ENCODE assay signal across 1 cellular context in the genomic region with DNA sequence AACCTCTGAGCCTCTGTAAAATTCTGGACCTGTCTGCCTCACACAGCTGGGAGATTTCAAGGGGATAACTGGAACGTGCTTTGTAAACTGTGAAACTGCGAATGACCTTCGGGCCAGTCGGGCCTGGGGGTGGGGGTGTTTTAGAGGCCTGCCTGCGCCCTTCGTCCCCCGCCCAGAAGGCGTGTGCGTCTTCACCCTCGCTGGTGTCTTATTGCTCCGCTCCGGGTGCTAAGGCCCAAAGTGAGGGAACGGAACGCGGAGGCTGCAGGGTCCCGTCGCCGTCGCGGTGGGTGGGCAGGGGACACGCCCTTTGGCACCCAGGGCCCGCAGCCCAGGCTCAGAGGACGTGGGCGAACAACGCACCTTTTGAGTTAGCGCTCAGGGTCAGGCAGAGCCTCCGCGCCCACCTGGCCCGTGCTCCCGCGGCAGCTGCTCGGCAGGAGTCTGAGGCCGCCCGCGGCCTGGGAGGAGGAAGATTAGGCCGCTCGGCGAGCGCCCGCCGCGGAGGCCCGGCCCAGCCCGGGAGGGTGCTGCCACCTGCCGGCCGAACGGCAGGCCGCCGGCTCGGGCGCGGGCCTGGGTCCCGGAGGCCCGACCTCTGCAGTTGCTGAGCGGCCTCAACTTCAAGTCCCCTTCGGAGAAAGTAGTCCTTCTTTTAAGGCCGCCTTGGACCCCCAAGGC.
TF ChIP-seq lines count a peak whose summit lies in the region.

No MANE protein-coding gene starts in this region.

TF ChIP-seq in GM23338, 12 proteins besides CTCF, POLR2A, EP300 and RAD21 (continued from another document):
- TF ChIP-seq, protein P1, sequence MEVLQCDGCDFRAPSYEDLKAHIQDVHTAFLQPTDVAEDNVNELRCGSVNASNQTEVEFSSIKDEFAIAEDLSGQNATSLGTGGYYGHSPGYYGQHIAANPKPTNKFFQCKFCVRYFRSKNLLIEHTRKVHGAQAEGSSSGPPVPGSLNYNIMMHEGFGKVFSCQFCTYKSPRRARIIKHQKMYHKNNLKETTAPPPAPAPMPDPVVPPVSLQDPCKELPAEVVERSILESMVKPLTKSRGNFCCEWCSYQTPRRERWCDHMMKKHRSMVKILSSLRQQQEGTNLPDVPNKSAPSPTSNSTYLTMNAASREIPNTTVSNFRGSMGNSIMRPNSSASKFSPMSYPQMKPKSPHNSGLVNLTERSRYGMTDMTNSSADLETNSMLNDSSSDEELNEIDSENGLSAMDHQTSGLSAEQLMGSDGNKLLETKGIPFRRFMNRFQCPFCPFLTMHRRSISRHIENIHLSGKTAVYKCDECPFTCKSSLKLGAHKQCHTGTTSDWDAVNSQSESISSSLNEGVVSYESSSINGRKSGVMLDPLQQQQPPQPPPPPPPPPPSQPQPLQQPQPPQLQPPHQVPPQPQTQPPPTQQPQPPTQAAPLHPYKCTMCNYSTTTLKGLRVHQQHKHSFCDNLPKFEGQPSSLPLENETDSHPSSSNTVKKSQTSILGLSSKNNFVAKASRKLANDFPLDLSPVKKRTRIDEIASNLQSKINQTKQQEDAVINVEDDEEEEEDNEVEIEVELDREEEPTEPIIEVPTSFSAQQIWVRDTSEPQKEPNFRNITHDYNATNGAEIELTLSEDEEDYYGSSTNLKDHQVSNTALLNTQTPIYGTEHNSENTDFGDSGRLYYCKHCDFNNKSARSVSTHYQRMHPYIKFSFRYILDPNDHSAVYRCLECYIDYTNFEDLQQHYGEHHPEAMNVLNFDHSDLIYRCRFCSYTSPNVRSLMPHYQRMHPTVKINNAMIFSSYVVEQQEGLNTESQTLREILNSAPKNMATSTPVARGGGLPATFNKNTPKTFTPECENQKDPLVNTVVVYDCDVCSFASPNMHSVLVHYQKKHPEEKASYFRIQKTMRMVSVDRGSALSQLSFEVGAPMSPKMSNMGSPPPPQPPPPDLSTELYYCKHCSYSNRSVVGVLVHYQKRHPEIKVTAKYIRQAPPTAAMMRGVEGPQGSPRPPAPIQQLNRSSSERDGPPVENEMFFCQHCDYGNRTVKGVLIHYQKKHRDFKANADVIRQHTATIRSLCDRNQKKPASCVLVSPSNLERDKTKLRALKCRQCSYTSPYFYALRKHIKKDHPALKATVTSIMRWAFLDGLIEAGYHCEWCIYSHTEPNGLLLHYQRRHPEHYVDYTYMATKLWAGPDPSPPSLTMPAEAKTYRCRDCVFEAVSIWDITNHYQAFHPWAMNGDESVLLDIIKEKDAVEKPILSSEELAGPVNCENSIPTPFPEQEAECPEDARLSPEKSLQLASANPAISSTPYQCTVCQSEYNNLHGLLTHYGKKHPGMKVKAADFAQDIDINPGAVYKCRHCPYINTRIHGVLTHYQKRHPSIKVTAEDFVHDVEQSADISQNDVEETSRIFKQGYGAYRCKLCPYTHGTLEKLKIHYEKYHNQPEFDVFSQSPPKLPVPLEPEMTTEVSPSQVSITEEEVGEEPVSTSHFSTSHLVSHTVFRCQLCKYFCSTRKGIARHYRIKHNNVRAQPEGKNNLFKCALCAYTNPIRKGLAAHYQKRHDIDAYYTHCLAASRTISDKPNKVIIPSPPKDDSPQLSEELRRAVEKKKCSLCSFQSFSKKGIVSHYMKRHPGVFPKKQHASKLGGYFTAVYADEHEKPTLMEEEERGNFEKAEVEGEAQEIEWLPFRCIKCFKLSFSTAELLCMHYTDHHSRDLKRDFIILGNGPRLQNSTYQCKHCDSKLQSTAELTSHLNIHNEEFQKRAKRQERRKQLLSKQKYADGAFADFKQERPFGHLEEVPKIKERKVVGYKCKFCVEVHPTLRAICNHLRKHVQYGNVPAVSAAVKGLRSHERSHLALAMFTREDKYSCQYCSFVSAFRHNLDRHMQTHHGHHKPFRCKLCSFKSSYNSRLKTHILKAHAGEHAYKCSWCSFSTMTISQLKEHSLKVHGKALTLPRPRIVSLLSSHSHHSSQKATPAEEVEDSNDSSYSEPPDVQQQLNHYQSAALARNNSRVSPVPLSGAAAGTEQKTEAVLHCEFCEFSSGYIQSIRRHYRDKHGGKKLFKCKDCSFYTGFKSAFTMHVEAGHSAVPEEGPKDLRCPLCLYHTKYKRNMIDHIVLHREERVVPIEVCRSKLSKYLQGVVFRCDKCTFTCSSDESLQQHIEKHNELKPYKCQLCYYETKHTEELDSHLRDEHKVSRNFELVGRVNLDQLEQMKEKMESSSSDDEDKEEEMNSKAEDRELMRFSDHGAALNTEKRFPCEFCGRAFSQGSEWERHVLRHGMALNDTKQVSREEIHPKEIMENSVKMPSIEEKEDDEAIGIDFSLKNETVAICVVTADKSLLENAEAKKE (CRISPR knock-in tag; IDR thresholded peaks at IDR 0.05) = no peak
